Comparison of ENCODE assay signal across 1 cellular context in the genomic region with DNA sequence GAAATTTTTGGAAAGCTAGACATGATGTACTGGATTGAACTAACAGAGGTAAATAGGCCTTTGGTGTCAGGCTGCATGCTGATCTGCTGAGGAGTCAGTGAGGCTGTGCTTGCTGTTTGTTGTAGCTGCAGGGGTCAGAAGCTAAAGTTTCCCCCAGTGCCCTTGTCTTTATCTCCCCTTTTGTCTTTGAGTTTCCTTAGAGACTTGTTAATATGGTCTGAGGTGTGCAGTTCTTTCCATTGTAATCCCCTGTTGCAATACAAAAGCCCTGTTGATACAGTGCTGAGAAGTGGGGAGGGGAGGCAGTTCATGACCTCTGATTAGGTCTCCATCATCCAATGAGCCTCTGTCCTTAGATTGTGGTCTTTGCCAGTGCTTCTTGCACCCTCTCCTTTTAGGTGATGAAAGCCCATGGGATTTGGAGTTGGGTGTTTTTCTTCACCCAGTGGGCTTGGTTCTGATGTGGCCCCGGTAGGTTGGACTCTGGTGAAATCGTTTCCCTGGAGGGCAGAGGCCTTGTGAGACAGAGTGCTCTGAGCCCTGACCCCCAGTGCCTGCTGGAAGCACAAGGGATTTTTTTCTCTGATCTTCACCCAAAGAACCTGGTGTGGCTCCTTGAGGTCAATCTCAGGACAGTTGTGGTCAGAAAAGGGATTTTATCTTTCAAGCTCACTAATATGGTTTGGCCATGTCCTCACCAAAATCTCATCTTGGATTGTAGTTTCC.
TF ChIP-seq lines count a peak whose summit lies in the region.

No MANE protein-coding gene starts in this region.

TF ChIP-seq in WTC11, 78 proteins besides CTCF, POLR2A, EP300 and RAD21 (continued from another document):
- TF ChIP-seq, protein P1, sequence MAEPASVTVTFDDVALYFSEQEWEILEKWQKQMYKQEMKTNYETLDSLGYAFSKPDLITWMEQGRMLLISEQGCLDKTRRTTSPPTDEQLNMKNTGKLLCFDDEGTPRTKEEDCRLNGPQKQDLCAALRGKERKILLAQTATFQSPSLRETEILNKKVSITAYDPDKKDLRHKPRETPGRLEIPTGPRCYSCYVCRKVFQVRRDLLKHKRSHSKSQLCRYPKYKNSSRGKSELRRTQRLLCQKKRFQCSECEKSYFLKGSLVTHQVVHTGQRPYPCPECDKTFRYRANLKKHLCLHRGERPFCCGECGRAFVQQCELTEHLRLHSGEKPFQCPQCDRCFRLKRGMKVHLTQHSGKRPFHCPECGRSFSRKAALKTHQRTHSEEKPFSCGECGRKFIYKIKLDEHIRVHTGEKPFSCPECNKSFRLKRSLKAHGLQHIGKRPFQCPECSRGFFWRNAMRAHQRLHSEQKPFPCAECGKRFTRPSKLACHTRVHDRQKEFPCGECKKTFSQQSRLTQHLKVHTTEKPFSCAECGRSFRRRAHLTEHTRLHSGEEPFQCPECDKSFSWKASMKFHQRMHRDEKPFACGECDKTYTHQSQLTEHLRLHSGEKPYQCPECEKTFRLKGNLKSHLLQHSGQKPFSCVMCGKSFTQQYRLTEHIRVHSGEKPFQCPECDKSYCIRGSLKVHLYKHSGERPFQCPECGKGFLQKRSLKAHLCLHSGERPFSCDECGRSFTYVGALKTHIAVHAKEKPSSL (CRISPR knock-in tag; conservative IDR thresholded peaks at IDR 0.05), result no peak
- TF ChIP-seq ZNF219 (CRISPR knock-in tag; IDR thresholded peaks at IDR 0.05; ENCODE audit: borderline replicate concordance) (no peak), PRRX2 (CRISPR knock-in tag; IDR thresholded peaks at IDR 0.05) (no peak), CREB1 (CRISPR knock-in tag; IDR thresholded peaks at IDR 0.05) (no peak)
- TF ChIP-seq, protein P2, sequence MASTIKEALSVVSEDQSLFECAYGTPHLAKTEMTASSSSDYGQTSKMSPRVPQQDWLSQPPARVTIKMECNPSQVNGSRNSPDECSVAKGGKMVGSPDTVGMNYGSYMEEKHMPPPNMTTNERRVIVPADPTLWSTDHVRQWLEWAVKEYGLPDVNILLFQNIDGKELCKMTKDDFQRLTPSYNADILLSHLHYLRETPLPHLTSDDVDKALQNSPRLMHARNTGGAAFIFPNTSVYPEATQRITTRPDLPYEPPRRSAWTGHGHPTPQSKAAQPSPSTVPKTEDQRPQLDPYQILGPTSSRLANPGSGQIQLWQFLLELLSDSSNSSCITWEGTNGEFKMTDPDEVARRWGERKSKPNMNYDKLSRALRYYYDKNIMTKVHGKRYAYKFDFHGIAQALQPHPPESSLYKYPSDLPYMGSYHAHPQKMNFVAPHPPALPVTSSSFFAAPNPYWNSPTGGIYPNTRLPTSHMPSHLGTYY (CRISPR knock-in tag; IDR thresholded peaks at IDR 0.05), result no peak
- TF ChIP-seq, protein P3, sequence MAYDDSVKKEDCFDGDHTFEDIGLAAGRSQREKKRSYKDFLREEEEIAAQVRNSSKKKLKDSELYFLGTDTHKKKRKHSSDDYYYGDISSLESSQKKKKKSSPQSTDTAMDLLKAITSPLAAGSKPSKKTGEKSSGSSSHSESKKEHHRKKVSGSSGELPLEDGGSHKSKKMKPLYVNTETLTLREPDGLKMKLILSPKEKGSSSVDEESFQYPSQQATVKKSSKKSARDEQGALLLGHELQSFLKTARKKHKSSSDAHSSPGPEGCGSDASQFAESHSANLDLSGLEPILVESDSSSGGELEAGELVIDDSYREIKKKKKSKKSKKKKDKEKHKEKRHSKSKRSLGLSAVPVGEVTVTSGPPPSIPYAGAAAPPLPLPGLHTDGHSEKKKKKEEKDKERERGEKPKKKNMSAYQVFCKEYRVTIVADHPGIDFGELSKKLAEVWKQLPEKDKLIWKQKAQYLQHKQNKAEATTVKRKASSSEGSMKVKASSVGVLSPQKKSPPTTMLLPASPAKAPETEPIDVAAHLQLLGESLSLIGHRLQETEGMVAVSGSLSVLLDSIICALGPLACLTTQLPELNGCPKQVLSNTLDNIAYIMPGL (CRISPR knock-in tag; IDR thresholded peaks at IDR 0.05), result no peak
